ENCODE assay signal across 8 cellular contexts in genomic region chr2:118186110-118186857, GRCh38.
DNase-seq lines count a peak whose midpoint lies in the region; ATAC-seq and TF ChIP-seq lines count a peak whose summit lies in the region.

No MANE protein-coding gene starts in this region.

- DNase-seq in EH (ENCODE audit: low read depth) (peak; percentile 88), RWPE2 (ENCODE audit: low spot score) (peak; percentile 75), activated gamma-delta T cell (lab: John Stamatoyannopoulos, UW) (peak; percentile 81), foreskin keratinocyte (peak in 1 of 2 donors; percentile 47), neuronal stem cell (ENCODE audit: low spot score) (peak; percentile 77)

- H3K4me3 ChIP-seq in RWPE2 (ENCODE audit: severe bottlenecking) (peak overlapping the region; percentile 38), neuronal stem cell (ENCODE audit: low read length in 2 of 2) (peak overlapping the region; percentile 64 to 85), subcutaneous abdominal adipose tissue (ENCODE audit: low read depth in 1 of 5, low read length in 5 of 5) (peak overlapping the region; percentile 77 to 90 (median 82))

- H3K27ac ChIP-seq in KOPT-K1 (ENCODE audit: low read depth, low read length, poor library complexity, severe bottlenecking), result peak overlapping the region; percentile 75
- H3K27ac ChIP-seq in RWPE2 (ENCODE audit: poor library complexity, severe bottlenecking), result peak overlapping the region; percentile 38
- peak overlapping the region; percentile 49 for H3K27ac ChIP-seq in foreskin keratinocyte
- peak overlapping the region; percentile 85 for H3K27ac ChIP-seq in neuronal stem cell (replicated peaks; ENCODE audit: low read length)
- H3K27ac ChIP-seq in subcutaneous abdominal adipose tissue (ENCODE audit: low read depth, low read length), result peak overlapping the region; percentile 74

- no peak overlapping the region for H2AK5ac ChIP-seq in neuronal stem cell (ENCODE audit: low read depth, low read length)

- H3K23ac ChIP-seq in neuronal stem cell (ENCODE audit: low read depth, low read length, poor library complexity), result peak overlapping the region; percentile 16

- TF ChIP-seq CTCF in RWPE2 (IDR thresholded peaks at IDR 0.05; ENCODE audit: poor library complexity, severe bottlenecking) (no peak), foreskin keratinocyte (conservative IDR thresholded peaks at IDR 0.05) (peak; percentile 11)

- H3K18ac ChIP-seq in neuronal stem cell (ENCODE audit: low read length), result peak overlapping the region; percentile 93

- peak overlapping the region; percentile 94 for H2AFZ ChIP-seq in neuronal stem cell (ENCODE audit: low read length)

- peak overlapping the region; percentile 89 for H3K4me2 ChIP-seq in neuronal stem cell (ENCODE audit: insufficient read depth, low read length, poor library complexity, severe bottlenecking)

- no peak overlapping the region for H4K8ac ChIP-seq in neuronal stem cell (ENCODE audit: low read depth, low read length)

- H2BK12ac ChIP-seq in neuronal stem cell (ENCODE audit: low read length), result no peak overlapping the region

- H3K79me1 ChIP-seq in neuronal stem cell (ENCODE audit: low read depth, low read length), result no peaks in the 10 kb centered on the region

- H3K4me1 ChIP-seq in RWPE2 (ENCODE audit: insufficient read depth, poor library complexity, severe bottlenecking), result no peaks in the 10 kb centered on the region
- no peaks in the 10 kb centered on the region for H3K4me1 ChIP-seq in foreskin keratinocyte
- peaks cover 1 to 7% of the 10 kb centered on the region in 2 donors for H3K4me1 ChIP-seq in neuronal stem cell (ENCODE audit: control insufficient read depth in 2 of 2, insufficient read depth in 1 of 2, low read depth in 1 of 2, low read length in 2 of 2)
- peaks cover 0 to 16% (median 14%) of the 10 kb centered on the region in 5 donors for H3K4me1 ChIP-seq in subcutaneous abdominal adipose tissue (ENCODE audit: control insufficient read depth in 5 of 5, insufficient read depth in 5 of 5, low read length in 5 of 5)

- H2BK5ac ChIP-seq in neuronal stem cell (ENCODE audit: low read length), result peak overlapping the region; percentile 0

- no CpG with 5 or more reads among the region's 52 CpGs for WGBS in neuronal stem cell (ENCODE audit: extremely low coverage in 2 of 2, insufficient read length in 2 of 2, insufficient replicate concordance in 1 of 2), 2 donors

- H3K9ac ChIP-seq in neuronal stem cell (ENCODE audit: low read depth, low read length, poor library complexity), result peak overlapping the region; percentile 66
- H3K9ac ChIP-seq in subcutaneous abdominal adipose tissue (ENCODE audit: low read length in 5 of 5), result peak overlapping the region; percentile 58 to 84 (median 76)

- H2BK15ac ChIP-seq in neuronal stem cell (ENCODE audit: low read length), result no peak overlapping the region

- ATAC-seq in GM21786 (IDR thresholded peaks at IDR 0.05; ENCODE audit: unreplicated experiment) (peak; percentile 89), RWPE2 (ENCODE audit: low read depth) (peak; percentile 86), foreskin keratinocyte (peak; percentile 75)

- no peaks in the 10 kb centered on the region for H3K27me3 ChIP-seq in RWPE2 (ENCODE audit: insufficient read depth, poor library complexity, severe bottlenecking)
- no peaks in the 10 kb centered on the region for H3K27me3 ChIP-seq in foreskin keratinocyte
- peaks cover 0 to 27% (median 0%) of the 10 kb centered on the region in 3 experiments for H3K27me3 ChIP-seq in neuronal stem cell (ENCODE audit: control insufficient read depth in 3 of 3, insufficient read depth in 3 of 3, low read depth in 1 of 3, low read length in 3 of 3)
- peaks cover 0 to 3% (median 0%) of the 10 kb centered on the region in 5 donors for H3K27me3 ChIP-seq in subcutaneous abdominal adipose tissue (ENCODE audit: control insufficient read depth in 5 of 5, insufficient read depth in 4 of 5, low read length in 5 of 5)

- H3K36me3 ChIP-seq in KOPT-K1 (ENCODE audit: insufficient read depth, low read length), result no peaks in the 10 kb centered on the region
- no peaks in the 10 kb centered on the region for H3K36me3 ChIP-seq in RWPE2 (ENCODE audit: low read depth)
- no peaks in the 10 kb centered on the region for H3K36me3 ChIP-seq in neuronal stem cell (replicated peaks in 1 of 2; ENCODE audit: control insufficient read depth in 2 of 2, insufficient read depth in 2 of 2, low read length in 2 of 2)
- H3K36me3 ChIP-seq in subcutaneous abdominal adipose tissue (ENCODE audit: control insufficient read depth in 5 of 5, insufficient read depth in 5 of 5, low read length in 5 of 5), result no peaks in the 10 kb centered on the region

- H3K9me3 ChIP-seq in KOPT-K1 (ENCODE audit: insufficient read depth, low read length, poor library complexity, severe bottlenecking) (no peaks in the 10 kb centered on the region), RWPE2 (ENCODE audit: severe bottlenecking) (no peaks in the 10 kb centered on the region), neuronal stem cell (replicated peaks in 1 of 2; ENCODE audit: control insufficient read depth in 2 of 2, insufficient read depth in 1 of 2, low read depth in 1 of 2, low read length in 2 of 2) (peaks cover 0 to 4% of the 10 kb centered on the region in 2 donors), subcutaneous abdominal adipose tissue (ENCODE audit: control insufficient read depth in 5 of 5, low read length in 5 of 5) (no peaks in the 10 kb centered on the region)

- peak overlapping the region; percentile 51 for H2BK120ac ChIP-seq in neuronal stem cell (ENCODE audit: low read depth, low read length)

- no peak overlapping the region for H4K91ac ChIP-seq in neuronal stem cell (ENCODE audit: low read depth, low read length, poor library complexity)

- H3K14ac ChIP-seq in neuronal stem cell (ENCODE audit: low read length), result no peak overlapping the region

- no peak overlapping the region for H3K4ac ChIP-seq in neuronal stem cell (ENCODE audit: low read length)
